13 cellular contexts compared by ENCODE assay signal in the genomic region with DNA sequence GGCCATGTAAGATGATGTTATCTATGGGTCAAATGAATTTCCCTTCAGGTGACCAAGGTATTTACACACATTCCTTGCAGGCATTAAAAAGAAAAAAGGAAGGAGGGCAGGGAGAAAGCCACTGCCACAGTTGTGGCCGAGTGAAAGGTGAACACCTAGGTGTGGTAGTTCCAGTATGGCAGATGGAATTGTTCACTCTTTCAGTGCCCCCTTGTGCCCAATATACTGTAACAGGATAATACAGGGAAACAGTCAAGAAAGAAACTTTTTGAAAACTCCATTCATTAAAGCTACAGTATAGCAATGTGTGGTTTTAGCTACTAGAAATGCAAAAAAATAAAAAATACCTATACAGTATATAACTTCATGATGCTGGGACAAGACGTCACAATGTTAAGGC. TPM values are rescaled to one million over a fixed set of nuclear protein-coding genes. Genes with fewer than 3 reads are reported as not detected.
A peak's percentile ranks its signal among the peaks of the same experiment; 100 is the strongest.
DNase-seq lines count a peak whose midpoint lies in the region; ATAC-seq, FAIRE-seq and TF ChIP-seq lines count a peak whose summit lies in the region.
"Had no signal": no experiment of that assay in that cellular context is flagged by ENCODE, and none has a peak within 500 bp of the region (broad histone marks: within the 10 kb centered on the region; RNA-seq: fewer than 3 reads in every experiment).

No MANE protein-coding gene starts in this region.

- no peak for FAIRE-seq in GM12878 (lab: Jason Lieb, UNC)

- TF ChIP-seq EP300 in GM12878 (IDR thresholded peaks at IDR 0.05; ENCODE audit: borderline replicate concordance in 1 of 2, control insufficient read depth in 1 of 2, low read depth in 2 of 2, low read length in 2 of 2) = no peak

- no peak overlapping the region for H3K4me3 ChIP-seq in GM12878
- H3K4me3 ChIP-seq: vagina had no signal

- no peaks in the 10 kb centered on the region for H3K27me3 ChIP-seq in GM12878 (replicated peaks in 1 of 2; ENCODE audit: control insufficient read depth in 2 of 2, insufficient read depth in 2 of 2, low read length in 1 of 2)
- H3K27me3 ChIP-seq: vagina had no signal

- H2AFZ ChIP-seq in GM12878 (ENCODE audit: control insufficient read depth, low read depth, low read length) = no peak overlapping the region

- H3K9me3 ChIP-seq in GM12878 (replicated peaks; ENCODE audit: control insufficient read depth, insufficient read depth, low read length) = no peaks in the 10 kb centered on the region
- H3K9me3 ChIP-seq: vagina had no signal

- no peak; a peak in 1 of 6 replicates for TF ChIP-seq CTCF in GM12878 (IDR thresholded peaks at IDR 0.05 in 2 of 3, conservative IDR thresholded peaks at IDR 0.05 in 1 of 3; ENCODE audit: control insufficient read depth in 2 of 3, extremely low read depth in 1 of 3, insufficient read depth in 1 of 3, low read depth in 3 of 3, low read length in 3 of 3)

- CTCF ChIA-PET in GM12878 (lab: Yijun Ruan, JAX) = interaction anchor here (0.6 to 2.9 kb wide), 10 partner anchors 8 to 555 kb away, joined by 3 to 9 read pairs (median 4); no protein-coding TSS in a partner anchor

- RAD21 ChIA-PET in GM12878 (lab: Charles Lee; ENCODE audit: unreplicated experiment) = interaction anchor here (1.0 to 1.3 kb wide), 2 partner anchors 237 to 466 kb away, joined by 3 read pairs; no protein-coding TSS in a partner anchor

- in situ Hi-C loops in GM12878 (cut with MboI) = no loop called here

- no peaks in the 10 kb centered on the region for H4K20me1 ChIP-seq in GM12878 (ENCODE audit: control insufficient read depth, insufficient read depth)

- H3K36me3 ChIP-seq in GM12878 (ENCODE audit: control insufficient read depth in 2 of 2, insufficient read depth in 2 of 2, low read length in 1 of 2) = no peaks in the 10 kb centered on the region
- H3K36me3 ChIP-seq: vagina had no signal

- SMC1A ChIA-PET in GM12878 (lab: Charles Lee; ENCODE audit: uncharacterized antibody, unreplicated experiment) = interaction anchor here (0.7 to 1.9 kb wide), 8 partner anchors 12 to 192 kb away, joined by 3 to 7 read pairs (median 4); no protein-coding TSS in a partner anchor

- no peak overlapping the region for H3K4me2 ChIP-seq in GM12878 (ENCODE audit: control insufficient read depth, insufficient read depth)

- no peak overlapping the region for H3K27ac ChIP-seq in GM12878 (ENCODE audit: control insufficient read depth, insufficient read depth)
- H3K27ac ChIP-seq: vagina had no signal

- POLR2A ChIA-PET in GM12878 (lab: Charles Lee) = no interaction called here

- WGBS in GM12878 (ENCODE audit: insufficient coverage, insufficient replicate concordance, low lambda C conversion rate, missing lambda C conversion rate) = 15% methylated on average over 2 of the region's 2 CpGs

- H3K27ac Mint-ChIP-seq in activated naive CD4-positive, alpha-beta T cell treated with anti-CD3 and anti-CD28 coated beads, Interleukin-2, amount 50 U/mL, for 72 hours = no peak overlapping the region
- H3K27ac Mint-ChIP-seq: activated CD4-positive, alpha-beta T cell treated with anti-CD3 and anti-CD28 coated beads, Interleukin-2, amount 10 ng/mL, durations not matched to agents 7 days and 5 days; activated naive CD4-positive, alpha-beta T cell treated with anti-CD3 and anti-CD28 coated beads for 36 hours had no signal

- H3K36me3 Mint-ChIP-seq in activated naive CD4-positive, alpha-beta T cell treated with anti-CD3 and anti-CD28 coated beads, Interleukin-2, amount 50 U/mL, for 72 hours = no peaks in the 10 kb centered on the region

- no peaks in the 10 kb centered on the region for H3K4me1 ChIP-seq in GM12878 (ENCODE audit: control insufficient read depth, insufficient read depth, low read length)
- H3K4me1 ChIP-seq: vagina had no signal

- H3K9me3 Mint-ChIP-seq in activated naive CD4-positive, alpha-beta T cell treated with anti-CD3 and anti-CD28 coated beads, Interleukin-2, amount 50 U/mL, for 72 hours = peaks cover 0 to 13% of the 10 kb centered on the region in 2 donors
- H3K9me3 Mint-ChIP-seq: activated CD4-positive, alpha-beta T cell treated with anti-CD3 and anti-CD28 coated beads, Interleukin-2, amount 10 ng/mL, durations not matched to agents 7 days and 5 days had no signal

- DNase-seq in COR-L47 (lab: John Stamatoyannopoulos, UW) (peak; percentile 11), HT-29 (ENCODE audit: low spot score) (peak; percentile 69), GM12878 (ENCODE audit: low read depth, low spot score) (no peak), kidney tubule cell (ENCODE audit: low spot score) (peak; percentile 40), NCI-H226 (no peak), GM19238 (ENCODE audit: insufficient read length, low spot score) (no peak), retina (no peak)
- no peak for DNase-seq in activated naive CD4-positive, alpha-beta T cell treated with anti-CD3 and anti-CD28 coated beads, Interleukin-2, amount 50 U/mL, for 72 hours (ENCODE audit: low spot score in 2 of 2)
- DNase-seq: activated CD4-positive, alpha-beta T cell treated with anti-CD3 and anti-CD28 coated beads, Interleukin-2, amount 10 ng/mL, durations not matched to agents 7 days and 5 days; activated naive CD4-positive, alpha-beta T cell treated with anti-CD3 and anti-CD28 coated beads for 36 hours; effector memory CD4-positive, alpha-beta T cell; MV-4-11 had no signal

- no peak overlapping the region for H3K9ac ChIP-seq in GM12878 (ENCODE audit: control insufficient read depth, insufficient read depth, low read length)

- intact Hi-C loops in GM12878 (cut with micrococcal nuclease; ENCODE audit: unreplicated experiment) = loop anchor here (1.0 to 10.0 kb wide), 2 partner anchors 236 to 555 kb away; no protein-coding TSS in a partner anchor

- H3K79me2 ChIP-seq in GM12878 (ENCODE audit: control insufficient read depth, insufficient read depth, low read length) = no peaks in the 10 kb centered on the region

- BruUV-seq in GM12878 (replicated peaks; lab: Mats Ljungman, UMichigan) = no TSS peak

- TF ChIP-seq RAD21 in GM12878 (IDR thresholded peaks at IDR 0.05; ENCODE audit: insufficient read depth, low read depth, low read length) = no peak

- no peak for TF ChIP-seq POLR2A in GM12878 (IDR thresholded peaks at IDR 0.05; ENCODE audit: low read depth, low read length)

- peak; percentile 84 for ATAC-seq in GM12878
- no peak for ATAC-seq in activated naive CD4-positive, alpha-beta T cell treated with anti-CD3 and anti-CD28 coated beads, Interleukin-2, amount 50 U/mL, for 72 hours

TF ChIP-seq in GM12878, 131 proteins besides CTCF, POLR2A, EP300 and RAD21 (continues in another document):
- no peak for TF ChIP-seq MYC (IDR thresholded peaks at IDR 0.05; ENCODE audit: insufficient read depth, insufficient read length, insufficient replicate concordance, low read length, severe bottlenecking)
- TF ChIP-seq NBN (IDR thresholded peaks at IDR 0.05) = no peak
- TF ChIP-seq, protein P1, sequence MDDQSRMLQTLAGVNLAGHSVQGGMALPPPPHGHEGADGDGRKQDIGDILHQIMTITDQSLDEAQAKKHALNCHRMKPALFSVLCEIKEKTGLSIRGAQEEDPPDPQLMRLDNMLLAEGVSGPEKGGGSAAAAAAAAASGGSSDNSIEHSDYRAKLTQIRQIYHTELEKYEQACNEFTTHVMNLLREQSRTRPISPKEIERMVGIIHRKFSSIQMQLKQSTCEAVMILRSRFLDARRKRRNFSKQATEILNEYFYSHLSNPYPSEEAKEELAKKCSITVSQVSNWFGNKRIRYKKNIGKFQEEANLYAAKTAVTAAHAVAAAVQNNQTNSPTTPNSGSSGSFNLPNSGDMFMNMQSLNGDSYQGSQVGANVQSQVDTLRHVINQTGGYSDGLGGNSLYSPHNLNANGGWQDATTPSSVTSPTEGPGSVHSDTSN (IDR thresholded peaks at IDR 0.05; ENCODE audit: insufficient replicate concordance, low read depth, low read length) = no peak
- no peak for TF ChIP-seq MYB (IDR thresholded peaks at IDR 0.05; ENCODE audit: borderline replicate concordance, low read depth, low read length)
- no peak for TF ChIP-seq SIN3A (IDR thresholded peaks at IDR 0.05; ENCODE audit: low read depth, low read length)
- TF ChIP-seq HDGF (IDR thresholded peaks at IDR 0.05) = no peak
- no peak for TF ChIP-seq FOS (IDR thresholded peaks at IDR 0.05; ENCODE audit: borderline replicate concordance, extremely low read depth, insufficient read length)
- no peak for TF ChIP-seq CHD1 (IDR thresholded peaks at IDR 0.05; ENCODE audit: low read depth, low read length)
- no peak for TF ChIP-seq POU2F2 (IDR thresholded peaks at IDR 0.05; ENCODE audit: borderline replicate concordance, low read depth, low read length)

RNA-seq across cellular contexts. Expression of a gene that starts 52.1 kb away (rescaled TPM):
- total RNA-seq in HT-29 (2014; rRNA removed; shearing (Covaris generic)) = 9.8 and 11.7 TPM in 2 replicates
- total RNA-seq in GM12878 (2013; cell fraction: nucleolus; rRNA removed) = 0.42 and 0.66 TPM in 2 replicates
- total RNA-seq in GM12878 (2014; rRNA removed) = 0.93 and 1.2 TPM in 2 replicates
- 0.41 and 0.67 TPM in 2 replicates for total RNA-seq in GM12878 (2014; rRNA removed; fragmentation: Illumina TruSeq; extraction: Trizol)
- total RNA-seq in GM12878 (2021) = 1.4 and 1.5 TPM in 2 replicates
- not detected for polyA plus RNA-seq in GM12878 (2011; ENCODE audit: low read depth)
- 3.2 and 3.6 TPM in 2 replicates for polyA plus RNA-seq in GM12878 (2011; rRNA removed)
- 2.3 and 2.6 TPM in 2 replicates for polyA plus RNA-seq in GM12878 (2011; cell fraction: cytosol; rRNA removed)
- polyA plus RNA-seq in GM12878 (2011; cell fraction: nucleus; rRNA removed) = 2.6 and 2.8 TPM in 2 replicates
- polyA plus RNA-seq in GM12878 (2012) = 0.12 and 0.14 TPM in 2 replicates
- 0.90 and 0.93 TPM in 2 replicates for polyA plus RNA-seq in GM12878 (2014; fragmentation: Illumina TruSeq; extraction: Trizol)
- polyA plus RNA-seq in GM12878 (2014; fragmentation: Nextera tagmentation; extraction: Ambion mirVana) = under 1 TPM; 0.57 to 0.74 TPM
- 0.63 and 0.67 TPM in 2 replicates for polyA plus RNA-seq in GM12878 (2014; rRNA removed)
- under 1 TPM; 0.35 to 0.42 TPM for polyA plus RNA-seq in GM12878 (2016; fragmentation: Nextera tagmentation; extraction: Ambion mirVana)
- polyA minus RNA-seq in GM12878 (2011; rRNA and poly(A)+ RNA removed) = 3.6 and 4.2 TPM in 2 replicates
- polyA minus RNA-seq in GM12878 (2011; cell fraction: cytosol; rRNA and poly(A)+ RNA removed) = 2.9 and 4.3 TPM in 2 replicates
- polyA minus RNA-seq in GM12878 (2011; cell fraction: nucleus; rRNA and poly(A)+ RNA removed) = 3.1 and 5.1 TPM in 2 replicates
- not detected for total RNA-seq in activated naive CD4-positive, alpha-beta T cell treated with anti-CD3 and anti-CD28 coated beads, Interleukin-2, amount 50 U/mL, for 72 hours
- total RNA-seq: activated CD4-positive, alpha-beta T cell treated with anti-CD3 and anti-CD28 coated beads, Interleukin-2, amount 10 ng/mL, durations not matched to agents 7 days and 5 days; activated naive CD4-positive, alpha-beta T cell treated with anti-CD3 and anti-CD28 coated beads for 36 hours had no signal

Comparison
In these comparisons a context has a peak if more than half of its experiments do, and no peak if none do; other contexts are left out.
1. DNase-seq: peak in COR-L47 (single experiment), HT-29 (single experiment) and kidney tubule cell (single experiment); none in GM12878 (single experiment), NCI-H226 (single experiment), GM19238 (single experiment), retina (single experiment) and activated naive CD4-positive, alpha-beta T cell treated with anti-CD3 and anti-CD28 coated beads, Interleukin-2, amount 50 U/mL, for 72 hours (0 of 2).